Comparison of ENCODE assay signal across 15 cellular contexts in the genomic region with DNA sequence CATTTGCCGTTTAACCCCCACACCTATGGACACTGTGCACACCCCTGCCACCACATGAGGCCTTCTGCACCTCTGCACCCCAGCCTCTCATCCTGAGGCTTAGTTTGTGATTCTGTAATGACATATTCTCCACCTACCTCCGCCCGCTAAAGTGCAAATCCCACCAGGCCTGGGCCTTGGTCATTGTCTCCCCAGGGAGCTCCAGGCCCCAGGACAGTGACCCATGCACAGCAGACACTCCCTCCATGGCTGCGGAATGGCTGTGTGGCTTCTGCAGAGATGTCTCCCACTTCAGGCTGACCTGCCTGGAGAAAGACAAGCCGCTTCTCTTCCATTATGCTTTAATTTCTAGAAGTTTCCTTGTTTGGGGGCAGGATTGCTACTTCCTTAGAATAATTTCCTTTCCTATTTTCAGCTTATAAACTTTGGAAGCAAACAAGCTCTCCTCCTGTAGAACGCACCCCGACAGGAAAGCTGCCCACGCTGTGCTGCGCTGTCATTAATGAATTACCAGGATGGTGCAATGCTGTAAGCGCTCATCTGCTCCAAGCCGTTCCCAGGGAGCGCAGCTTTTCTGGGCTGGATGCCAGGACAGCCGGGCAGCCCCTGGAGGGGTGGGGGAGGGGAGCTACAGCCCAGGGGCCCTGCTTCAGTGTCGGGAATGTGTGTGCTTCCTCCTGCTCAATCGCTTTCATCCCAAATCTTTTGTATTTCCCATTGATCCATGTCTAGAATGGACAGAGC.
DNase-seq lines count a peak whose midpoint lies in the region; ATAC-seq and TF ChIP-seq lines count a peak whose summit lies in the region.
"Had no signal": no experiment of that assay in that cellular context is flagged by ENCODE, and none has a peak within 500 bp of the region (broad histone marks: within the 10 kb centered on the region; RNA-seq: fewer than 3 reads in every experiment).

No MANE protein-coding gene starts in this region.

- no peaks in the 10 kb centered on the region for H3K27me3 Mint-ChIP-seq in WTC11 (ENCODE audit: low read depth)
- H3K27me3 Mint-ChIP-seq in osteocyte (ENCODE audit: unreplicated experiment) = no peaks in the 10 kb centered on the region
- peaks cover 5% of the 10 kb centered on the region for H3K27me3 Mint-ChIP-seq in activated naive CD8-positive, alpha-beta T cell treated with anti-CD3 and anti-CD28 coated beads for 36 hours

- no peak overlapping the region for H3K4me3 ChIP-seq in brain microvascular endothelial cell (ENCODE audit: low read depth, low read length)
- H3K4me3 ChIP-seq: MG63 had no signal

- H3K36me3 ChIP-seq in brain microvascular endothelial cell (replicated peaks) = no peaks in the 10 kb centered on the region
- H3K36me3 ChIP-seq: MG63 had no signal

- in situ Hi-C loops in brain microvascular endothelial cell (cut with HindIII; ENCODE audit: low pct_ligation_motif_present, low sequenced_read_pairs) = no loop called here

- H3K36me3 Mint-ChIP-seq in WTC11 (no peaks in the 10 kb centered on the region), osteocyte (ENCODE audit: unreplicated experiment) (no peaks in the 10 kb centered on the region)
- H3K36me3 Mint-ChIP-seq in activated naive CD8-positive, alpha-beta T cell treated with anti-CD3 and anti-CD28 coated beads for 36 hours = no peaks in the 10 kb centered on the region

- H3K4me3 Mint-ChIP-seq in WTC11 (no peak overlapping the region), osteocyte (ENCODE audit: unreplicated experiment) (no peak overlapping the region)
- H3K4me3 Mint-ChIP-seq in activated naive CD8-positive, alpha-beta T cell treated with anti-CD3 and anti-CD28 coated beads for 36 hours = no peak overlapping the region
- H3K4me3 Mint-ChIP-seq: HFFc6; naive thymus-derived CD4-positive, alpha-beta T cell had no signal

- CTCF ChIA-PET in WTC11 (lab: Charles Lee) = no interaction called here

- H3K27ac Mint-ChIP-seq in WTC11 = no peak overlapping the region
- H3K27ac Mint-ChIP-seq in osteocyte (ENCODE audit: unreplicated experiment) = no peak overlapping the region
- no peak overlapping the region for H3K27ac Mint-ChIP-seq in activated naive CD8-positive, alpha-beta T cell treated with anti-CD3 and anti-CD28 coated beads for 36 hours
- H3K27ac Mint-ChIP-seq: HFFc6; naive thymus-derived CD4-positive, alpha-beta T cell had no signal

- H3K4me1 Mint-ChIP-seq in WTC11 (no peaks in the 10 kb centered on the region), osteocyte (ENCODE audit: unreplicated experiment) (no peaks in the 10 kb centered on the region)
- H3K4me1 Mint-ChIP-seq in activated naive CD8-positive, alpha-beta T cell treated with anti-CD3 and anti-CD28 coated beads for 36 hours = no peaks in the 10 kb centered on the region
- H3K4me1 Mint-ChIP-seq: naive thymus-derived CD4-positive, alpha-beta T cell had no signal

- no peak for TF ChIP-seq CTCF in WTC11 (IDR thresholded peaks at IDR 0.05)
- TF ChIP-seq CTCF in osteocyte (IDR thresholded peaks at IDR 0.05) = no peak
- no peak for TF ChIP-seq CTCF in brain microvascular endothelial cell (IDR thresholded peaks at IDR 0.05; ENCODE audit: low read depth, low read length, missing control alignments)

- no peaks in the 10 kb centered on the region; the same call in 1 of the 2 replicates for H3K9me3 Mint-ChIP-seq in WTC11
- peaks cover 43% of the 10 kb centered on the region for H3K9me3 Mint-ChIP-seq in osteocyte (ENCODE audit: unreplicated experiment)
- no peaks in the 10 kb centered on the region for H3K9me3 Mint-ChIP-seq in activated naive CD8-positive, alpha-beta T cell treated with anti-CD3 and anti-CD28 coated beads for 36 hours

- H3K27me3 ChIP-seq in brain microvascular endothelial cell (replicated peaks) = no peaks in the 10 kb centered on the region
- H3K27me3 ChIP-seq: MG63 had no signal

- peak; percentile 68 for DNase-seq in DMS79 treated with DMSO at 0.1 percent for 48 hours (lab: John Stamatoyannopoulos, UW)
- DNase-seq in NCI-H2081 treated with DMSO at 0.1 percent for 48 hours (lab: John Stamatoyannopoulos, UW) = peak; percentile 5
- peak; percentile 13 for DNase-seq in WTC11 (ENCODE audit: low spot score)
- peak; percentile 69 for DNase-seq in osteocyte (ENCODE audit: extremely low spot score, unreplicated experiment)
- no peak for DNase-seq in brain microvascular endothelial cell
- no peak for DNase-seq in NCI-H2227 treated with DMSO at 0.1 percent for 48 hours (lab: John Stamatoyannopoulos, UW)
- DNase-seq in central memory CD4-positive, alpha-beta T cell = no peak
- DNase-seq in activated naive CD8-positive, alpha-beta T cell treated with anti-CD3 and anti-CD28 coated beads for 36 hours = no peak
- DNase-seq: activated T-cell treated with anti-CD3 and anti-CD28 coated beads, Interleukin-2, amount 50 U/mL, for 48 hours; erythroblast; HFFc6; MG63; stimulated activated CD8-positive, alpha-beta memory T cell treated with anti-CD3 and anti-CD28 coated beads, Interleukin-4, amount 100 ng/mL, for 48 hours had no signal

- POLR2A ChIA-PET in WTC11 (lab: Charles Lee) = no interaction called here

- H3K27ac ChIP-seq in brain microvascular endothelial cell = no peak overlapping the region
- H3K27ac ChIP-seq: HL-60 had no signal

- no peak for ATAC-seq in WTC11
- ATAC-seq: naive thymus-derived CD4-positive, alpha-beta T cell had no signal

TF ChIP-seq in WTC11, 78 proteins besides CTCF, POLR2A, EP300 and RAD21:
- TF ChIP-seq, protein P1, sequence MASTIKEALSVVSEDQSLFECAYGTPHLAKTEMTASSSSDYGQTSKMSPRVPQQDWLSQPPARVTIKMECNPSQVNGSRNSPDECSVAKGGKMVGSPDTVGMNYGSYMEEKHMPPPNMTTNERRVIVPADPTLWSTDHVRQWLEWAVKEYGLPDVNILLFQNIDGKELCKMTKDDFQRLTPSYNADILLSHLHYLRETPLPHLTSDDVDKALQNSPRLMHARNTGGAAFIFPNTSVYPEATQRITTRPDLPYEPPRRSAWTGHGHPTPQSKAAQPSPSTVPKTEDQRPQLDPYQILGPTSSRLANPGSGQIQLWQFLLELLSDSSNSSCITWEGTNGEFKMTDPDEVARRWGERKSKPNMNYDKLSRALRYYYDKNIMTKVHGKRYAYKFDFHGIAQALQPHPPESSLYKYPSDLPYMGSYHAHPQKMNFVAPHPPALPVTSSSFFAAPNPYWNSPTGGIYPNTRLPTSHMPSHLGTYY (CRISPR knock-in tag; IDR thresholded peaks at IDR 0.05) = no peak
- TF ChIP-seq GABPB1 (CRISPR knock-in tag; IDR thresholded peaks at IDR 0.05) (peak; percentile 87), PREB (CRISPR knock-in tag; IDR thresholded peaks at IDR 0.05; ENCODE audit: borderline replicate concordance) (no peak), NR1H2 (CRISPR knock-in tag; IDR thresholded peaks at IDR 0.05) (no peak), ZNF232 (CRISPR knock-in tag; IDR thresholded peaks at IDR 0.05) (no peak), JAZF1 (CRISPR knock-in tag; IDR thresholded peaks at IDR 0.05) (no peak), GRHL2 (CRISPR knock-in tag; IDR thresholded peaks at IDR 0.05; ENCODE audit: insufficient replicate concordance, severe bottlenecking) (no peak)
- TF ChIP-seq, protein P2, sequence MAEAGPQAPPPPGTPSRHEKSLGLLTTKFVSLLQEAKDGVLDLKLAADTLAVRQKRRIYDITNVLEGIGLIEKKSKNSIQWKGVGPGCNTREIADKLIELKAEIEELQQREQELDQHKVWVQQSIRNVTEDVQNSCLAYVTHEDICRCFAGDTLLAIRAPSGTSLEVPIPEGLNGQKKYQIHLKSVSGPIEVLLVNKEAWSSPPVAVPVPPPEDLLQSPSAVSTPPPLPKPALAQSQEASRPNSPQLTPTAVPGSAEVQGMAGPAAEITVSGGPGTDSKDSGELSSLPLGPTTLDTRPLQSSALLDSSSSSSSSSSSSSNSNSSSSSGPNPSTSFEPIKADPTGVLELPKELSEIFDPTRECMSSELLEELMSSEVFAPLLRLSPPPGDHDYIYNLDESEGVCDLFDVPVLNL (CRISPR knock-in tag; IDR thresholded peaks at IDR 0.05; ENCODE audit: borderline replicate concordance, low read depth) = no peak
- TF ChIP-seq, protein P3, sequence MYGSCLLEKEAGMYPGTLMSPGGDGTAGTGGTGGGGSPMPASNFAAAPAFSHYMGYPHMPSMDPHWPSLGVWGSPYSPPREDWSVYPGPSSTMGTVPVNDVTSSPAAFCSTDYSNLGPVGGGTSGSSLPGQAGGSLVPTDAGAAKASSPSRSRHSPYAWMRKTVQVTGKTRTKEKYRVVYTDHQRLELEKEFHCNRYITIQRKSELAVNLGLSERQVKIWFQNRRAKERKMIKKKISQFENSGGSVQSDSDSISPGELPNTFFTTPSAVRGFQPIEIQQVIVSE (CRISPR knock-in tag; IDR thresholded peaks at IDR 0.05; ENCODE audit: borderline replicate concordance) = no peak

Comparison
In these comparisons a context has a peak if more than half of its experiments do, and no peak if none do; other contexts are left out.
1. DNase-seq: peak in DMS79 treated with DMSO at 0.1 percent for 48 hours (single experiment), NCI-H2081 treated with DMSO at 0.1 percent for 48 hours (single experiment), WTC11 (single experiment) and osteocyte (single experiment); none in brain microvascular endothelial cell (single experiment), NCI-H2227 treated with DMSO at 0.1 percent for 48 hours (single experiment), central memory CD4-positive, alpha-beta T cell (single experiment) and activated naive CD8-positive, alpha-beta T cell treated with anti-CD3 and anti-CD28 coated beads for 36 hours (single experiment).